ENCODE assay signal across 10 cellular contexts in genomic region chr4:183906486-183906735, GRCh38. TPM values are rescaled to one million over a fixed set of nuclear protein-coding genes. Genes with fewer than 3 reads are reported as not detected.
A peak's percentile ranks its signal among the peaks of the same experiment; 100 is the strongest.
DNase-seq lines count a peak whose midpoint lies in the region; ATAC-seq, FAIRE-seq and TF ChIP-seq lines count a peak whose summit lies in the region.
"Had no signal": no experiment of that assay in that cellular context is flagged by ENCODE, and none has a peak within 500 bp of the region (broad histone marks: within the 10 kb centered on the region; RNA-seq: fewer than 3 reads in every experiment).

No MANE protein-coding gene starts in this region.

- H3K4me1 ChIP-seq in heart left ventricle: peaks cover 0 to 42% (median 16%) of the 10 kb centered on the region in 12 donors
- H3K4me1 ChIP-seq in neuronal stem cell (ENCODE audit: control insufficient read depth in 2 of 2, insufficient read depth in 1 of 2, low read depth in 1 of 2, low read length in 2 of 2): peaks cover 2 to 29% of the 10 kb centered on the region in 2 donors

- H3K36me3 ChIP-seq in heart left ventricle: no peaks in the 10 kb centered on the region
- H3K36me3 ChIP-seq in neuronal stem cell (replicated peaks in 1 of 2; ENCODE audit: control insufficient read depth in 2 of 2, insufficient read depth in 2 of 2, low read length in 2 of 2): peaks cover 0 to 10% of the 10 kb centered on the region in 2 donors

- TF ChIP-seq POLR2A in heart left ventricle (IDR thresholded peaks at IDR 0.05): no peak

- no peak overlapping the region for H4K8ac ChIP-seq in neuronal stem cell (ENCODE audit: low read depth, low read length)

- no peak for FAIRE-seq in HTR-8/SVneo (lab: Jason Lieb, UNC)

- H3K4ac ChIP-seq in neuronal stem cell (ENCODE audit: low read length): no peak overlapping the region

- no peaks in the 10 kb centered on the region for H3K79me1 ChIP-seq in neuronal stem cell (ENCODE audit: low read depth, low read length)

- H3K9me3 ChIP-seq in heart left ventricle (no peaks in the 10 kb centered on the region), neuronal stem cell (replicated peaks in 1 of 2; ENCODE audit: control insufficient read depth in 2 of 2, insufficient read depth in 1 of 2, low read depth in 1 of 2, low read length in 2 of 2) (peaks cover 2 to 12% of the 10 kb centered on the region in 2 donors)

- peak overlapping the region; percentile 95 for H3K18ac ChIP-seq in neuronal stem cell (ENCODE audit: low read length)

- H3K4me3 ChIP-seq in heart left ventricle (peak overlapping the region; percentile 63 to 88 (median 77)), neuronal stem cell (ENCODE audit: low read length in 2 of 2) (peak overlapping the region; percentile 76 to 93), foreskin fibroblast (ENCODE audit: low read depth in 1 of 2, low read length in 2 of 2) (no peak overlapping the region)

- H2BK12ac ChIP-seq in neuronal stem cell (ENCODE audit: low read length): no peak overlapping the region

- H3K9ac ChIP-seq in neuronal stem cell (ENCODE audit: low read depth, low read length, poor library complexity): peak overlapping the region; percentile 91

- H2AFZ ChIP-seq in neuronal stem cell (ENCODE audit: low read length): peak overlapping the region; percentile 94

- ATAC-seq in heart left ventricle (peak in 1 of 4 donors; percentile 4), Right ventricle myocardium inferior (no peak), left colon (no peak)

- H3K4me2 ChIP-seq in neuronal stem cell (ENCODE audit: insufficient read depth, low read length, poor library complexity, severe bottlenecking): peak overlapping the region; percentile 92

- peak overlapping the region in 9 of 12 donors; percentile 36 to 94 (median 85) for H3K27ac ChIP-seq in heart left ventricle
- no peak overlapping the region for H3K27ac ChIP-seq in neuronal stem cell (replicated peaks; ENCODE audit: low read length)
- H3K27ac ChIP-seq: epithelial cell of prostate had no signal

- H3K14ac ChIP-seq in neuronal stem cell (ENCODE audit: low read length): no peak overlapping the region

- TF ChIP-seq CTCF in heart left ventricle (IDR thresholded peaks at IDR 0.05): no peak
- TF ChIP-seq CTCF in glutamatergic neuron (IDR thresholded peaks at IDR 0.05; ENCODE audit: partially characterized antibody, unreplicated experiment): no peak
- no peak for TF ChIP-seq CTCF in foreskin fibroblast (IDR thresholded peaks at IDR 0.05; ENCODE audit: low read depth, low read length)

- peak overlapping the region; percentile 87 for H2BK5ac ChIP-seq in neuronal stem cell (ENCODE audit: low read length)

- H3K9me3 Mint-ChIP-seq in glutamatergic neuron (ENCODE audit: unreplicated experiment): peaks cover 17% of the 10 kb centered on the region
- H3K9me3 Mint-ChIP-seq: activated T-helper 2 cell treated with anti-CD3 and anti-CD28 coated beads, Interferon-gamma antibody, Interleukin-2, Interleukin-4, amounts not matched to agents 10 μg/mL and 5 μg/mL and 100 μg/mL, durations not matched to agents 14 hours and 24 hours and 36 hours had no signal

- peak overlapping the region; percentile 93 for H3K4me3 Mint-ChIP-seq in glutamatergic neuron (ENCODE audit: unreplicated experiment)

- peak overlapping the region; percentile 95 for H2BK15ac ChIP-seq in neuronal stem cell (ENCODE audit: low read length)

- peaks cover 6% of the 10 kb centered on the region for H3K27me3 Mint-ChIP-seq in glutamatergic neuron (ENCODE audit: unreplicated experiment)

- intact Hi-C loops in heart left ventricle (cut with DNase I): loop anchor here in 9 of 10 donors (5.0 to 10.0 kb wide), 7 partner anchors 62 to 258 kb away; no protein-coding TSS in a partner anchor
- intact Hi-C loops in Right ventricle myocardium inferior (cut with DNase I): loop anchor here (1.0 to 5.0 kb wide), 4 partner anchors 39 to 262 kb away; no protein-coding TSS in a partner anchor
- intact Hi-C loops in left colon (cut with DNase I, micrococcal nuclease): no loop called here

- peaks cover 7% of the 10 kb centered on the region for H3K36me3 Mint-ChIP-seq in glutamatergic neuron (ENCODE audit: unreplicated experiment)

- no peak overlapping the region for H2BK120ac ChIP-seq in neuronal stem cell (ENCODE audit: low read depth, low read length)

- H4K91ac ChIP-seq in neuronal stem cell (ENCODE audit: low read depth, low read length, poor library complexity): no peak overlapping the region

- peak overlapping the region; percentile 86 for H2AK5ac ChIP-seq in neuronal stem cell (ENCODE audit: low read depth, low read length)

- peak overlapping the region; percentile 25 for H3K23ac ChIP-seq in neuronal stem cell (ENCODE audit: low read depth, low read length, poor library complexity)

- peaks cover 11% of the 10 kb centered on the region for H3K4me1 Mint-ChIP-seq in glutamatergic neuron (ENCODE audit: low read depth, unreplicated experiment)

- H3K27ac Mint-ChIP-seq in glutamatergic neuron (ENCODE audit: unreplicated experiment): peak overlapping the region; percentile 96
- H3K27ac Mint-ChIP-seq: activated T-helper 2 cell treated with anti-CD3 and anti-CD28 coated beads, Interferon-gamma antibody, Interleukin-2, Interleukin-4, amounts not matched to agents 10 μg/mL and 5 μg/mL and 100 μg/mL, durations not matched to agents 14 hours and 24 hours and 36 hours had no signal

- DNase-seq in heart left ventricle (peak in 1 of 5 donors; percentile 25), Right ventricle myocardium inferior (ENCODE audit: missing footprints) (no peak), glutamatergic neuron (no peak), neuronal stem cell (ENCODE audit: low spot score) (no peak), GDM1 (lab: John Stamatoyannopoulos, UW) (no peak), left colon (no peak), HTR-8/SVneo (ENCODE audit: insufficient read length, low spot score) (no peak), foreskin fibroblast (no peak)

- WGBS in heart left ventricle, 4 donors: 5 to 40% (median 22%) methylated on average over 7 to 26 of the region's 26 CpGs
- no CpG with 5 or more reads among the region's 26 CpGs for WGBS in neuronal stem cell (ENCODE audit: extremely low coverage in 2 of 2, insufficient read length in 2 of 2, insufficient replicate concordance in 1 of 2), 2 donors

- H3K27me3 ChIP-seq in heart left ventricle (peaks cover 0 to 27% (median 0%) of the 10 kb centered on the region in 9 donors), neuronal stem cell (ENCODE audit: control insufficient read depth in 3 of 3, insufficient read depth in 3 of 3, low read depth in 1 of 3, low read length in 3 of 3) (no peaks in the 10 kb centered on the region)

RNA-seq across cellular contexts. Expression of gene STOX2, which starts 1.3 kb away (rescaled TPM):
- total RNA-seq in heart left ventricle: 10 to 100 TPM; 11.5 to 19.6 (median 13.5) TPM
- polyA plus RNA-seq in heart left ventricle: 1 to 10 TPM; 2.8 to 6.2 TPM
- 9.9 TPM for total RNA-seq in Right ventricle myocardium inferior
- total RNA-seq in glutamatergic neuron (ENCODE audit: unreplicated experiment): 26.7 TPM
- polyA plus RNA-seq in neuronal stem cell (2013, experiment 1 of 2): 14.2 TPM
- polyA plus RNA-seq in neuronal stem cell (2013, experiment 2 of 2): 16.3 TPM
- total RNA-seq in left colon: 1 to 10 TPM; 1.8 to 2.7 TPM
- total RNA-seq: activated T-helper 2 cell treated with anti-CD3 and anti-CD28 coated beads, Interferon-gamma antibody, Interleukin-2, Interleukin-4, amounts not matched to agents 10 μg/mL and 5 μg/mL and 100 μg/mL, durations not matched to agents 14 hours and 24 hours and 36 hours had no signal

Comparison
In these comparisons a context has a peak if more than half of its experiments do, and no peak if none do; other contexts are left out.
1. H3K4me3 ChIP-seq: peak in heart left ventricle (12 of 12) and neuronal stem cell (2 of 2); none in foreskin fibroblast (0 of 2).
2. intact Hi-C loops: an anchor here in heart left ventricle (5.0 to 10.0 kb wide) and Right ventricle myocardium inferior (1.0 to 5.0 kb wide); none called in left colon.